In the genomic region with DNA sequence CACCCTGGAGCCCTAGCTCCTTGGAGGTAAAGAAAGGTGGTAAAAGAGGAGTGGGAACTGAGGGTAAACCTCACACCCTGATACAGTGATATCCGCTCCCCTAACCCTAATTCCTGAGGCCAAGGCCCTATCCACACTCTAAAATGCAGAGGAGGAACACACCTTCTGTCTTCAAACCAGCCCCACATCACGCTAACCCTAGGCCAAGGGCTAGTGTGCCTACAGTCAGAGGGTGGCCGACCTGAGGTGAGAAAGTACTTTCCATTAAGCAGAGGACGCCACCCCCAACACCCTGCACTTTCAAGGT, we compare ENCODE assay signal across 8 cellular contexts. TPM values are rescaled to one million over a fixed set of nuclear protein-coding genes. Genes with fewer than 3 reads are reported as not detected.
DNase-seq lines count a peak whose midpoint lies in the region; ATAC-seq and TF ChIP-seq lines count a peak whose summit lies in the region.

No MANE protein-coding gene starts in this region.

- peak; percentile 64 for DNase-seq in activated CD8-positive, alpha-beta memory T cell treated with anti-CD3 and anti-CD28 coated beads, Interleukin-2, amount 50 U/mL, for 48 hours
- no peak for DNase-seq in activated CD8-positive, alpha-beta memory T cell treated with anti-CD3 and anti-CD28 coated beads, Interleukin-2, amount 50 U/mL, for 4 hours
- no peak for DNase-seq in adrenal gland
- no peak for DNase-seq in left lung
- no peak for DNase-seq in thoracic aorta (ENCODE audit: low spot score)
- DNase-seq in 8988T = no peak
- DNase-seq in GDM1 (lab: John Stamatoyannopoulos, UW) = no peak
- no peak for DNase-seq in hippocampal formation (lab: John Stamatoyannopoulos, UW)

- no peaks in the 10 kb centered on the region for H3K36me3 ChIP-seq in adrenal gland (replicated peaks in 1 of 2)
- peaks cover 0 to 12% of the 10 kb centered on the region in 2 donors for H3K36me3 ChIP-seq in left lung
- H3K36me3 ChIP-seq in thoracic aorta = no peaks in the 10 kb centered on the region

- peaks cover 25 to 55% of the 10 kb centered on the region in 2 donors for H3K4me1 ChIP-seq in adrenal gland (replicated peaks in 1 of 2)
- H3K4me1 ChIP-seq in left lung = peaks cover 14 to 47% of the 10 kb centered on the region in 2 donors
- H3K4me1 ChIP-seq in thoracic aorta (ENCODE audit: control insufficient read depth in 1 of 2, low read depth in 2 of 2) = peaks cover 9 to 31% of the 10 kb centered on the region in 2 donors

- ATAC-seq in left lung = no peak
- no peak for ATAC-seq in thoracic aorta (ENCODE audit: insufficient number of reproducible peaks, low FRiP score, low read depth)

- no peak for TF ChIP-seq CTCF in adrenal gland (IDR thresholded peaks at IDR 0.05)
- no peak for TF ChIP-seq CTCF in left lung (IDR thresholded peaks at IDR 0.05)
- no peak for TF ChIP-seq CTCF in thoracic aorta (IDR thresholded peaks at IDR 0.05)

- intact Hi-C loops in adrenal gland (cut with DNase I) = no loop called here
- intact Hi-C loops in left lung (cut with DNase I) = no loop called here

- H3K27ac ChIP-seq in adrenal gland (peak overlapping the region; percentile 53 to 90 (median 72)), left lung (peak overlapping the region; percentile 44 to 69), thoracic aorta (peak overlapping the region in 1 of 2 donors; percentile 45)

- H3K4me3 ChIP-seq in adrenal gland = peak overlapping the region; percentile 52 to 96 (median 74)
- H3K4me3 ChIP-seq in left lung = peak overlapping the region; percentile 68 to 93
- H3K4me3 ChIP-seq in thoracic aorta = peak overlapping the region; percentile 78

- 3 to 40% (median 9%) methylated on average over 1 to 4 of the region's 4 CpGs for WGBS in adrenal gland, 4 donors

- no peaks in the 10 kb centered on the region for H3K9me3 ChIP-seq in adrenal gland (replicated peaks in 1 of 3)
- no peaks in the 10 kb centered on the region for H3K9me3 ChIP-seq in left lung
- H3K9me3 ChIP-seq in thoracic aorta = no peaks in the 10 kb centered on the region

- H3K27me3 ChIP-seq in adrenal gland = no peaks in the 10 kb centered on the region
- H3K27me3 ChIP-seq in left lung = no peaks in the 10 kb centered on the region
- H3K27me3 ChIP-seq in thoracic aorta (replicated peaks; ENCODE audit: insufficient read depth) = no peaks in the 10 kb centered on the region

- no peak for TF ChIP-seq POLR2A in adrenal gland (IDR thresholded peaks at IDR 0.05)

RNA-seq across cellular contexts. Expression of a gene that starts 0.6 kb away (rescaled TPM):
- total RNA-seq in adrenal gland (100 to 1,000 TPM in 1 of 8 donors, 10 to 100 TPM in 7; 53.1 to 101 (median 79.3) TPM), left lung (10 to 100 TPM; 41.2 to 50.0 TPM), thoracic aorta (10 to 100 TPM; 53.5 to 56.2 TPM)
- polyA plus RNA-seq in adrenal gland = 10 to 100 TPM; 68.7 to 92.3 (median 84.9) TPM

RNA-seq across cellular contexts. Expression of a gene that starts 0.7 kb away (rescaled TPM):
- total RNA-seq in adrenal gland = 10 to 100 TPM in 2 of 8 donors, 1 to 10 TPM in 6; 5.4 to 13.2 (median 7.7) TPM
- polyA plus RNA-seq in adrenal gland = 10 to 100 TPM in 2 of 3 donors, 1 to 10 TPM in 1; 2.3 to 37.6 (median 17.4) TPM
- total RNA-seq in left lung = 1 to 10 TPM; 2.6 to 6.3 TPM
- total RNA-seq in thoracic aorta = 1 to 10 TPM; 1.6 to 3.2 TPM

RNA-seq across cellular contexts. Expression of a gene that starts 15.2 kb away (rescaled TPM):
- 10 to 100 TPM in 6 of 8 donors, 1 to 10 TPM in 2; 5.0 to 29.1 (median 16.9) TPM for total RNA-seq in adrenal gland
- polyA plus RNA-seq in adrenal gland = 10 to 100 TPM in 2 of 3 donors, 1 to 10 TPM in 1; 3.7 to 53.9 (median 23.6) TPM
- 10 to 100 TPM; 18.0 to 18.7 TPM for total RNA-seq in left lung
- 10 to 100 TPM; 42.6 to 47.0 TPM for total RNA-seq in thoracic aorta

RNA-seq across cellular contexts. Expression of a gene that starts 17.3 kb away (rescaled TPM):
- 10 to 100 TPM; 44.2 to 91.2 (median 59.0) TPM for total RNA-seq in adrenal gland
- polyA plus RNA-seq in adrenal gland = 10 to 100 TPM; 30.4 to 35.3 (median 35.0) TPM
- total RNA-seq in left lung = 100 to 1,000 TPM; 122 to 137 TPM
- 10 to 100 TPM; 91.0 to 93.1 TPM for total RNA-seq in thoracic aorta

RNA-seq across cellular contexts. Expression of a gene that starts 46.0 kb away (rescaled TPM):
- total RNA-seq in adrenal gland (10 to 100 TPM in 5 of 8 donors, 1 to 10 TPM in 3; 6.5 to 16.1 (median 10.7) TPM), left lung (10 to 100 TPM; 20.5 to 41.0 TPM), thoracic aorta (10 to 100 TPM; 15.0 to 16.2 TPM)
- 10 to 100 TPM in 2 of 3 donors, 1 to 10 TPM in 1; 4.4 to 38.6 (median 21.7) TPM for polyA plus RNA-seq in adrenal gland
